Comparison of ENCODE assay signal across 1 cellular context in the genomic region with DNA sequence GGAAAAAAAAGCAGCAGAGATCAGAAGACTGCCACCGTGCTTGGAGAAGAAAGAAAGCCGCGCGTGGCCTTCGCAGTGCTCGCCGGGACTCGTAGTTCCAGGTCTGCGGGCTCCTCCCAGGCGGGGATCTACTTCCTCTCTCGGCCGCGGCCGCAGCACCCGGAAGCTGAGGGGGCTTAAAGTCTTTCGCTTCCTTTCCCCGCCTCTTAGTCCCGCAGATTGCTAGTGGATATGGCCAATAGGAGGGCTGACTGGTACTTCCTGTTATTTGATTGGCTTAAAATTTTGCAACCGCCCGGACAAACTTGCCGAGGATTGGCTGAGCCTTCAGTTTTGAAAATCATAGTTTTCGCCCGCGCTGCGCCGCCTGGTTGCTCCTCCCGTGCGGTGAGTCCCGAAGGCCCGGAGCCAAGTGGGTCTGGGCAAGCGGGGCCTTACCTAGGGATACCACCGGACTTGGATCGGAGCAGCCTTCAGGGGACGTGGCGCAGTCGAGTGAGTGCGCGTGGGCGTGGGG.
TF ChIP-seq lines count a peak whose summit lies in the region.

Gene INCENP, plus strand, starts transcription at position 343 of the 517 bp plus-strand sequence. CDS start 4,151 bp downstream, outside the sequence.

TF ChIP-seq in GM12878, 131 proteins besides CTCF, POLR2A, EP300 and RAD21 (continued from another document and continues in another):
- TF ChIP-seq MLLT1 (IDR thresholded peaks at IDR 0.05): no peak
- TF ChIP-seq CEBPZ (IDR thresholded peaks at IDR 0.05; ENCODE audit: low read depth, low read length): peak; percentile 49; the same call in 1 of the 2 replicates
- peak; percentile 14 for TF ChIP-seq RELB (IDR thresholded peaks at IDR 0.05; ENCODE audit: low read depth)
- TF ChIP-seq IKZF1 (conservative IDR thresholded peaks at IDR 0.05): peak; percentile 54; the same call in 1 of the 2 replicates
- peak; percentile 78 for TF ChIP-seq CREB1 (IDR thresholded peaks at IDR 0.05; ENCODE audit: low read depth)
- TF ChIP-seq HCFC1 (IDR thresholded peaks at IDR 0.05; ENCODE audit: low read length): peak; percentile 88
- TF ChIP-seq POU2F2 (IDR thresholded peaks at IDR 0.05; ENCODE audit: borderline replicate concordance, low read depth, low read length): 0 out of 3 replicates have a peak, but pooled peaks have one; percentile 14
- TF ChIP-seq GATAD2B (conservative IDR thresholded peaks at IDR 0.05; ENCODE audit: low read depth): peak; percentile 54; the same call in 1 of the 2 replicates
- TF ChIP-seq MXI1 (IDR thresholded peaks at IDR 0.05; ENCODE audit: low read depth, low read length): peak; percentile 43; the same call in 1 of the 2 replicates
- TF ChIP-seq E2F8 (IDR thresholded peaks at IDR 0.05; ENCODE audit: low read depth, partially characterized antibody): peak; percentile 71
- TF ChIP-seq CREM (IDR thresholded peaks at IDR 0.05; ENCODE audit: low read depth): peak; percentile 63
- peak; percentile 79 for TF ChIP-seq SIX5 (IDR thresholded peaks at IDR 0.05; ENCODE audit: low read depth, low read length, severe bottlenecking)
- TF ChIP-seq RAD51 (IDR thresholded peaks at IDR 0.05): peak; percentile 47; the same call in 1 of the 2 replicates
- TF ChIP-seq NR2C1 (IDR thresholded peaks at IDR 0.05): peak; percentile 92
- TF ChIP-seq NKRF (conservative IDR thresholded peaks at IDR 0.05): peak; percentile 80
- TF ChIP-seq CBX5 (IDR thresholded peaks at IDR 0.05; ENCODE audit: low read depth): no peak
- peak; percentile 53 for TF ChIP-seq KLF5 (IDR thresholded peaks at IDR 0.05; ENCODE audit: partially characterized antibody)
- no peak for TF ChIP-seq ESRRA (IDR thresholded peaks at IDR 0.05; ENCODE audit: low read length)
- peak; percentile 94 for TF ChIP-seq SP1 (IDR thresholded peaks at IDR 0.05; ENCODE audit: low read depth, low read length)
- TF ChIP-seq FOS (IDR thresholded peaks at IDR 0.05; ENCODE audit: borderline replicate concordance, extremely low read depth, insufficient read length): peak; percentile 91
- TF ChIP-seq ZBTB4 (CRISPR knock-in tag; IDR thresholded peaks at IDR 0.05): no peak
- TF ChIP-seq BHLHE40 (IDR thresholded peaks at IDR 0.05; ENCODE audit: borderline replicate concordance in 1 of 2, low read depth in 2 of 2, low read length in 1 of 2): peak; percentile 64 to 88; a peak in 3 of 4 replicates
- peak in 1 of 2 experiments; percentile 65; a peak in 1 of 4 replicates for TF ChIP-seq ETV6 (conservative IDR thresholded peaks at IDR 0.05 in 1 of 2, IDR thresholded peaks at IDR 0.05 in 1 of 2; ENCODE audit: borderline replicate concordance in 1 of 2, low read depth in 1 of 2)
- peak; percentile 52; the same call in 1 of the 2 replicates for TF ChIP-seq DPF2 (IDR thresholded peaks at IDR 0.05)
- TF ChIP-seq SPI1 (IDR thresholded peaks at IDR 0.05; ENCODE audit: borderline replicate concordance, insufficient read depth, low read depth, low read length): peak; percentile 85
- TF ChIP-seq, protein P1, sequence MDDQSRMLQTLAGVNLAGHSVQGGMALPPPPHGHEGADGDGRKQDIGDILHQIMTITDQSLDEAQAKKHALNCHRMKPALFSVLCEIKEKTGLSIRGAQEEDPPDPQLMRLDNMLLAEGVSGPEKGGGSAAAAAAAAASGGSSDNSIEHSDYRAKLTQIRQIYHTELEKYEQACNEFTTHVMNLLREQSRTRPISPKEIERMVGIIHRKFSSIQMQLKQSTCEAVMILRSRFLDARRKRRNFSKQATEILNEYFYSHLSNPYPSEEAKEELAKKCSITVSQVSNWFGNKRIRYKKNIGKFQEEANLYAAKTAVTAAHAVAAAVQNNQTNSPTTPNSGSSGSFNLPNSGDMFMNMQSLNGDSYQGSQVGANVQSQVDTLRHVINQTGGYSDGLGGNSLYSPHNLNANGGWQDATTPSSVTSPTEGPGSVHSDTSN (IDR thresholded peaks at IDR 0.05; ENCODE audit: insufficient replicate concordance, low read depth, low read length): peak; percentile 91
- TF ChIP-seq GABPA (IDR thresholded peaks at IDR 0.05; ENCODE audit: low read depth): peak; percentile 89
- TF ChIP-seq EGR1 (IDR thresholded peaks at IDR 0.05; ENCODE audit: borderline replicate concordance in 1 of 2, low read depth in 2 of 2, low read length in 2 of 2): peak; percentile 54 to 65; a peak in 2 of 3 replicates
- TF ChIP-seq NR2C2 (IDR thresholded peaks at IDR 0.05; ENCODE audit: borderline replicate concordance, control insufficient read depth, insufficient read length, low read depth): no peak
- peak; percentile 24; the same call in 1 of the 2 replicates for TF ChIP-seq LARP7 (IDR thresholded peaks at IDR 0.05)
- TF ChIP-seq CBFB (IDR thresholded peaks at IDR 0.05; ENCODE audit: low read depth): peak; percentile 44; the same call in 1 of the 2 replicates
- no peak for TF ChIP-seq JUND (IDR thresholded peaks at IDR 0.05; ENCODE audit: low read depth, low read length)
- TF ChIP-seq CHD2 (IDR thresholded peaks at IDR 0.05; ENCODE audit: borderline replicate concordance, low read depth, low read length): peak; percentile 87
- TF ChIP-seq, protein P2, sequence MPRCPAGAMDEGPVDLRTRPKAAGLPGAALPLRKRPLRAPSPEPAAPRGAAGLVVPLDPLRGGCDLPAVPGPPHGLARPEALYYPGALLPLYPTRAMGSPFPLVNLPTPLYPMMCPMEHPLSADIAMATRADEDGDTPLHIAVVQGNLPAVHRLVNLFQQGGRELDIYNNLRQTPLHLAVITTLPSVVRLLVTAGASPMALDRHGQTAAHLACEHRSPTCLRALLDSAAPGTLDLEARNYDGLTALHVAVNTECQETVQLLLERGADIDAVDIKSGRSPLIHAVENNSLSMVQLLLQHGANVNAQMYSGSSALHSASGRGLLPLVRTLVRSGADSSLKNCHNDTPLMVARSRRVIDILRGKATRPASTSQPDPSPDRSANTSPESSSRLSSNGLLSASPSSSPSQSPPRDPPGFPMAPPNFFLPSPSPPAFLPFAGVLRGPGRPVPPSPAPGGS (IDR thresholded peaks at IDR 0.05; ENCODE audit: borderline replicate concordance, insufficient read depth, low read depth, low read length, poor library complexity, severe bottlenecking): no peak
- no peak for TF ChIP-seq NFIC (IDR thresholded peaks at IDR 0.05; ENCODE audit: low read depth, low read length)
- TF ChIP-seq PAX5 (IDR thresholded peaks at IDR 0.05; ENCODE audit: borderline replicate concordance, low read depth, low read length): peak; percentile 85
- TF ChIP-seq E2F4 (IDR thresholded peaks at IDR 0.05; ENCODE audit: low read depth, low read length): peak; percentile 98
